1 cellular context compared by ENCODE assay signal in the genomic region with DNA sequence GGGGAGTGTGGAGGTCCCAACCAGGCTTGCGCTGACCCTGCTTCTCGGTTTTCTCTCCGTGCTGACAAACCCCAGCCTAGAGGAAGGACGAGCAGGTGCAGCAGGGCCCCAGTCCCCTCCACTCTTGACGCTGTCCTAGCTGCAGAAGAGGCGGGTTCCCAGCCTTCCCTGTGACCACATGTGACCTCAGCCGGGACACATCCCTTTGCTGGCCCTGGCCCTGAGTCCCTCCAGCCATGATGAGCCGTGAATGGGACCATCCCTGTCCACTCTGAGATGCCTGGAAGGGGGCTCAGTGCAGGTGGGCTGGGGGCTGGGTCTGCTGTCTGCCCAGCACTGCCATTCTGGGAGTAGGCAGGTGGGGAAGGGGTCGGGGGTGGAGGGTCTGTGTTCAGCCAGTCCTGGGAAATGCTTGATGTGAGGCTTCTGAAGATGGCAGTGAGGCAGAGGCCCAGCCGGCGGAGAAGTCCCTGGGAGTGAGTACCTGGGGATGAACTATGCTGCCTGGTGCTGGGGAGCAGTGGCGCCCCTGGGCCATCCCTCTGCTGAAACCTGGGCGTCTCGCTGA.
TF ChIP-seq lines count a peak whose summit lies in the region.

No MANE protein-coding gene starts in this region.

TF ChIP-seq in GM23338, 12 proteins besides CTCF, POLR2A, EP300 and RAD21 (continued from another document):
- TF ChIP-seq, protein P1, sequence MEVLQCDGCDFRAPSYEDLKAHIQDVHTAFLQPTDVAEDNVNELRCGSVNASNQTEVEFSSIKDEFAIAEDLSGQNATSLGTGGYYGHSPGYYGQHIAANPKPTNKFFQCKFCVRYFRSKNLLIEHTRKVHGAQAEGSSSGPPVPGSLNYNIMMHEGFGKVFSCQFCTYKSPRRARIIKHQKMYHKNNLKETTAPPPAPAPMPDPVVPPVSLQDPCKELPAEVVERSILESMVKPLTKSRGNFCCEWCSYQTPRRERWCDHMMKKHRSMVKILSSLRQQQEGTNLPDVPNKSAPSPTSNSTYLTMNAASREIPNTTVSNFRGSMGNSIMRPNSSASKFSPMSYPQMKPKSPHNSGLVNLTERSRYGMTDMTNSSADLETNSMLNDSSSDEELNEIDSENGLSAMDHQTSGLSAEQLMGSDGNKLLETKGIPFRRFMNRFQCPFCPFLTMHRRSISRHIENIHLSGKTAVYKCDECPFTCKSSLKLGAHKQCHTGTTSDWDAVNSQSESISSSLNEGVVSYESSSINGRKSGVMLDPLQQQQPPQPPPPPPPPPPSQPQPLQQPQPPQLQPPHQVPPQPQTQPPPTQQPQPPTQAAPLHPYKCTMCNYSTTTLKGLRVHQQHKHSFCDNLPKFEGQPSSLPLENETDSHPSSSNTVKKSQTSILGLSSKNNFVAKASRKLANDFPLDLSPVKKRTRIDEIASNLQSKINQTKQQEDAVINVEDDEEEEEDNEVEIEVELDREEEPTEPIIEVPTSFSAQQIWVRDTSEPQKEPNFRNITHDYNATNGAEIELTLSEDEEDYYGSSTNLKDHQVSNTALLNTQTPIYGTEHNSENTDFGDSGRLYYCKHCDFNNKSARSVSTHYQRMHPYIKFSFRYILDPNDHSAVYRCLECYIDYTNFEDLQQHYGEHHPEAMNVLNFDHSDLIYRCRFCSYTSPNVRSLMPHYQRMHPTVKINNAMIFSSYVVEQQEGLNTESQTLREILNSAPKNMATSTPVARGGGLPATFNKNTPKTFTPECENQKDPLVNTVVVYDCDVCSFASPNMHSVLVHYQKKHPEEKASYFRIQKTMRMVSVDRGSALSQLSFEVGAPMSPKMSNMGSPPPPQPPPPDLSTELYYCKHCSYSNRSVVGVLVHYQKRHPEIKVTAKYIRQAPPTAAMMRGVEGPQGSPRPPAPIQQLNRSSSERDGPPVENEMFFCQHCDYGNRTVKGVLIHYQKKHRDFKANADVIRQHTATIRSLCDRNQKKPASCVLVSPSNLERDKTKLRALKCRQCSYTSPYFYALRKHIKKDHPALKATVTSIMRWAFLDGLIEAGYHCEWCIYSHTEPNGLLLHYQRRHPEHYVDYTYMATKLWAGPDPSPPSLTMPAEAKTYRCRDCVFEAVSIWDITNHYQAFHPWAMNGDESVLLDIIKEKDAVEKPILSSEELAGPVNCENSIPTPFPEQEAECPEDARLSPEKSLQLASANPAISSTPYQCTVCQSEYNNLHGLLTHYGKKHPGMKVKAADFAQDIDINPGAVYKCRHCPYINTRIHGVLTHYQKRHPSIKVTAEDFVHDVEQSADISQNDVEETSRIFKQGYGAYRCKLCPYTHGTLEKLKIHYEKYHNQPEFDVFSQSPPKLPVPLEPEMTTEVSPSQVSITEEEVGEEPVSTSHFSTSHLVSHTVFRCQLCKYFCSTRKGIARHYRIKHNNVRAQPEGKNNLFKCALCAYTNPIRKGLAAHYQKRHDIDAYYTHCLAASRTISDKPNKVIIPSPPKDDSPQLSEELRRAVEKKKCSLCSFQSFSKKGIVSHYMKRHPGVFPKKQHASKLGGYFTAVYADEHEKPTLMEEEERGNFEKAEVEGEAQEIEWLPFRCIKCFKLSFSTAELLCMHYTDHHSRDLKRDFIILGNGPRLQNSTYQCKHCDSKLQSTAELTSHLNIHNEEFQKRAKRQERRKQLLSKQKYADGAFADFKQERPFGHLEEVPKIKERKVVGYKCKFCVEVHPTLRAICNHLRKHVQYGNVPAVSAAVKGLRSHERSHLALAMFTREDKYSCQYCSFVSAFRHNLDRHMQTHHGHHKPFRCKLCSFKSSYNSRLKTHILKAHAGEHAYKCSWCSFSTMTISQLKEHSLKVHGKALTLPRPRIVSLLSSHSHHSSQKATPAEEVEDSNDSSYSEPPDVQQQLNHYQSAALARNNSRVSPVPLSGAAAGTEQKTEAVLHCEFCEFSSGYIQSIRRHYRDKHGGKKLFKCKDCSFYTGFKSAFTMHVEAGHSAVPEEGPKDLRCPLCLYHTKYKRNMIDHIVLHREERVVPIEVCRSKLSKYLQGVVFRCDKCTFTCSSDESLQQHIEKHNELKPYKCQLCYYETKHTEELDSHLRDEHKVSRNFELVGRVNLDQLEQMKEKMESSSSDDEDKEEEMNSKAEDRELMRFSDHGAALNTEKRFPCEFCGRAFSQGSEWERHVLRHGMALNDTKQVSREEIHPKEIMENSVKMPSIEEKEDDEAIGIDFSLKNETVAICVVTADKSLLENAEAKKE (CRISPR knock-in tag; IDR thresholded peaks at IDR 0.05) = no peak
- TF ChIP-seq ZNF331 (CRISPR knock-in tag; IDR thresholded peaks at IDR 0.05; ENCODE audit: low read depth) (no peak), POLR2AphosphoS5 (IDR thresholded peaks at IDR 0.05; ENCODE audit: low read depth) (no peak), EZH2phosphoT487 (IDR thresholded peaks at IDR 0.05; ENCODE audit: unreplicated experiment) (no peak), ZNF114 (CRISPR knock-in tag; IDR thresholded peaks at IDR 0.05) (no peak), ETS1 (IDR thresholded peaks at IDR 0.05) (no peak), STAT1 (IDR thresholded peaks at IDR 0.05; ENCODE audit: unreplicated experiment) (no peak), EZH2 (IDR thresholded peaks at IDR 0.05; ENCODE audit: low read depth, unreplicated experiment) (no peak), REST (IDR thresholded peaks at IDR 0.05; ENCODE audit: unreplicated experiment) (no peak)
TF ChIP-seq in GM23338: peak in this region for 0.
